14 cellular contexts compared by ENCODE assay signal in genomic region chr6:157908369-157909281, GRCh38.
DNase-seq lines count a peak whose midpoint lies in the region; ATAC-seq and TF ChIP-seq lines count a peak whose summit lies in the region.
"Had no signal": no experiment of that assay in that cellular context is flagged by ENCODE, and none has a peak within 500 bp of the region (broad histone marks: within the 10 kb centered on the region; RNA-seq: fewer than 3 reads in every experiment).

No MANE protein-coding gene starts in this region.

- H3K27me3 Mint-ChIP-seq in nephron progenitor cell (ENCODE audit: low read depth, poor library complexity) = no peaks in the 10 kb centered on the region
- H3K27me3 Mint-ChIP-seq: activated CD4-positive, alpha-beta memory T cell treated with anti-CD3 and anti-CD28 coated beads for 36 hours had no signal

- POLR2A ChIA-PET in SK-N-SH (lab: Yijun Ruan, JAX) = no interaction called here

- H3F3A ChIP-seq in SK-N-SH (replicated peaks; ENCODE audit: insufficient read depth) = peaks cover 32% of the 10 kb centered on the region

- peaks cover 70% of the 10 kb centered on the region for H3K36me3 Mint-ChIP-seq in nephron progenitor cell (ENCODE audit: low read depth)

- H4K20me1 ChIP-seq in SK-N-SH (ENCODE audit: insufficient read depth) = no peaks in the 10 kb centered on the region

- no peak for TF ChIP-seq CTCF in SK-N-SH (IDR thresholded peaks at IDR 0.05)
- TF ChIP-seq CTCF in nephron progenitor cell (IDR thresholded peaks at IDR 0.05) = no peak
- TF ChIP-seq CTCF in omental fat pad (IDR thresholded peaks at IDR 0.05) = no peak
- no peak for TF ChIP-seq CTCF in esophagus squamous epithelium (IDR thresholded peaks at IDR 0.05)

- peak overlapping the region; percentile 53 for H3K27ac Mint-ChIP-seq in nephron progenitor cell
- H3K27ac Mint-ChIP-seq: activated CD4-positive, alpha-beta memory T cell treated with anti-CD3 and anti-CD28 coated beads for 36 hours had no signal

- no peak overlapping the region for H3K4me2 ChIP-seq in SK-N-SH

- peaks cover 13 to 19% of the 10 kb centered on the region in 2 experiments; a peak in 3 of 4 replicates for H3K4me1 ChIP-seq in SK-N-SH (ENCODE audit: control insufficient read depth in 1 of 2, insufficient read depth in 2 of 2, low read depth in 1 of 2, low read length in 1 of 2)
- no peaks in the 10 kb centered on the region for H3K4me1 ChIP-seq in esophagus squamous epithelium

- H3K4me3 Mint-ChIP-seq in nephron progenitor cell = no peak overlapping the region
- H3K4me3 Mint-ChIP-seq: activated CD4-positive, alpha-beta memory T cell treated with anti-CD3 and anti-CD28 coated beads for 36 hours; brain had no signal

- 0 out of 2 replicates have a peak, but pooled peaks cover 7% of the 10 kb centered on the region for H3K79me2 ChIP-seq in SK-N-SH (ENCODE audit: insufficient read depth)

- WGBS in SK-N-SH (ENCODE audit: low lambda C conversion rate) = 91% methylated on average over 7 of the region's 7 CpGs
- WGBS in esophagus squamous epithelium, 2 donors = 58 to 92% methylated on average over 7 of the region's 7 CpGs

- H2AFZ ChIP-seq in SK-N-SH (ENCODE audit: low read depth) = no peak overlapping the region

- no peak for ATAC-seq in SK-N-SH treated with all-trans-retinoic acid at 6 μM for 48 hours
- ATAC-seq in GM21619 (IDR thresholded peaks at IDR 0.05; ENCODE audit: unreplicated experiment) = peak; percentile 54
- ATAC-seq in HG03565 (IDR thresholded peaks at IDR 0.05; ENCODE audit: unreplicated experiment) = peak; percentile 60
- no peak for ATAC-seq in omental fat pad (ENCODE audit: low FRiP score)
- no peak for ATAC-seq in HG03039 (IDR thresholded peaks at IDR 0.05; ENCODE audit: unreplicated experiment)

- H3K9me3 ChIP-seq in SK-N-SH (no peaks in the 10 kb centered on the region), esophagus squamous epithelium (no peaks in the 10 kb centered on the region)
- H3K9me3 ChIP-seq: upper lobe of left lung had no signal

- CTCF ChIA-PET in SK-N-SH (lab: Yijun Ruan, JAX) = interaction anchor here (0.6 kb wide), 1 partner anchor 117 kb away, joined by 3 read pairs; no protein-coding TSS in a partner anchor

- no peak for TF ChIP-seq RAD21 in SK-N-SH (IDR thresholded peaks at IDR 0.05; ENCODE audit: low read length)

- H3K4me1 Mint-ChIP-seq in nephron progenitor cell = peaks cover 4% of the 10 kb centered on the region

- H3K27ac ChIP-seq in SK-N-SH (ENCODE audit: low read depth in 2 of 2, low read length in 1 of 2) (no peak overlapping the region; a peak in 1 of 4 replicates), esophagus squamous epithelium (no peak overlapping the region)
- H3K27ac ChIP-seq: 22Rv1, upper lobe of left lung had no signal

- H3K36me3 ChIP-seq in SK-N-SH (replicated peaks in 1 of 2; ENCODE audit: control insufficient read depth in 1 of 2, insufficient read depth in 2 of 2, low read length in 1 of 2) (peaks cover 45 to 51% of the 10 kb centered on the region in 2 experiments), esophagus squamous epithelium (peaks cover 0 to 80% (median 5%) of the 10 kb centered on the region in 3 donors)

- DNase-seq in SK-N-SH = no peak
- DNase-seq in nephron progenitor cell = no peak
- no peak for DNase-seq in omental fat pad (ENCODE audit: low spot score)
- no peak for DNase-seq in esophagus squamous epithelium (lab: John Stamatoyannopoulos, UW)
- DNase-seq: activated CD4-positive, alpha-beta memory T cell treated with anti-CD3 and anti-CD28 coated beads for 36 hours; DMS79 treated with DMSO at 0.1 percent for 48 hours; kidney; upper lobe of left lung had no signal

- no peaks in the 10 kb centered on the region for H3K27me3 ChIP-seq in SK-N-SH (ENCODE audit: insufficient read depth)
- no peaks in the 10 kb centered on the region for H3K27me3 ChIP-seq in esophagus squamous epithelium
- H3K27me3 ChIP-seq: upper lobe of left lung had no signal

- H3K9ac ChIP-seq in SK-N-SH = no peak overlapping the region

- no peaks in the 10 kb centered on the region for H3K9me3 Mint-ChIP-seq in nephron progenitor cell
- H3K9me3 Mint-ChIP-seq: activated CD4-positive, alpha-beta memory T cell treated with anti-CD3 and anti-CD28 coated beads for 36 hours had no signal

- intact Hi-C loops in esophagus squamous epithelium (cut with DNase I) = no loop called here

- TF ChIP-seq EP300 in SK-N-SH (IDR thresholded peaks at IDR 0.05; ENCODE audit: borderline replicate concordance in 1 of 2, low read depth in 1 of 2, low read length in 1 of 2) = no peak

- H3K4me3 ChIP-seq in SK-N-SH (ENCODE audit: low read depth in 2 of 2, low read length in 1 of 2) (no peak overlapping the region), esophagus squamous epithelium (no peak overlapping the region)
- H3K4me3 ChIP-seq: upper lobe of left lung had no signal

- H3K9me2 ChIP-seq in SK-N-SH = no peaks in the 10 kb centered on the region

- TF ChIP-seq POLR2A in esophagus squamous epithelium (IDR thresholded peaks at IDR 0.05) = no peak

TF ChIP-seq in SK-N-SH treated with all-trans-retinoic acid at 6 μM for 48 hours, 23 proteins besides CTCF, POLR2A, EP300 and RAD21:
- peak; percentile 82 for TF ChIP-seq ISL1 (CRISPR knock-in tag; IDR thresholded peaks at IDR 0.05)
- TF ChIP-seq TSHZ2 (CRISPR knock-in tag; IDR thresholded peaks at IDR 0.05) = no peak
- TF ChIP-seq ZNF565 (CRISPR knock-in tag; conservative IDR thresholded peaks at IDR 0.05; ENCODE audit: low read depth) = no peak

TF ChIP-seq in SK-N-SH, 30 proteins besides CTCF, POLR2A, EP300 and RAD21:
- TF ChIP-seq GATA2 (CRISPR knock-in tag; IDR thresholded peaks at IDR 0.05) = no peak
- no peak for TF ChIP-seq MXI1 (IDR thresholded peaks at IDR 0.05; ENCODE audit: low read depth, low read length)
- no peak for TF ChIP-seq RFX5 (IDR thresholded peaks at IDR 0.05; ENCODE audit: low read length)
- no peak for TF ChIP-seq GABPA (IDR thresholded peaks at IDR 0.05; ENCODE audit: low read depth)
- no peak for TF ChIP-seq ELF1 (IDR thresholded peaks at IDR 0.05)
- TF ChIP-seq ZBTB33 (IDR thresholded peaks at IDR 0.05; ENCODE audit: borderline replicate concordance, low read depth) = no peak
- no peak for TF ChIP-seq TEAD4 (IDR thresholded peaks at IDR 0.05; ENCODE audit: borderline replicate concordance, insufficient read depth)
- no peak for TF ChIP-seq FOXM1 (IDR thresholded peaks at IDR 0.05; ENCODE audit: low read depth)
- TF ChIP-seq RXRA (IDR thresholded peaks at IDR 0.05; ENCODE audit: borderline replicate concordance, low read depth) = no peak
- no peak for TF ChIP-seq SIN3A (IDR thresholded peaks at IDR 0.05; ENCODE audit: borderline replicate concordance, low read depth, low read length)
- TF ChIP-seq USF2 (IDR thresholded peaks at IDR 0.05; ENCODE audit: borderline replicate concordance, low read depth, low read length) = no peak
- no peak for TF ChIP-seq FOSL2 (IDR thresholded peaks at IDR 0.05; ENCODE audit: borderline replicate concordance, low read depth)
- TF ChIP-seq PBX3 (IDR thresholded peaks at IDR 0.05) = no peak
- no peak for TF ChIP-seq NRF1 (IDR thresholded peaks at IDR 0.05; ENCODE audit: low read depth, low read length)
- no peak for TF ChIP-seq POLR2AphosphoS5 (IDR thresholded peaks at IDR 0.05; ENCODE audit: low read depth, low read length)
- no peak for TF ChIP-seq FOXJ3 (CRISPR knock-in tag; IDR thresholded peaks at IDR 0.05)
- no peak for TF ChIP-seq TAF1 (IDR thresholded peaks at IDR 0.05; ENCODE audit: borderline replicate concordance, low read depth, low read length)
- TF ChIP-seq MEF2A (IDR thresholded peaks at IDR 0.05; ENCODE audit: borderline replicate concordance, low read depth) = no peak
- no peak for TF ChIP-seq CHD2 (IDR thresholded peaks at IDR 0.05; ENCODE audit: low read length, partially characterized antibody)
TF ChIP-seq in SK-N-SH: peak in this region for 0.

Comparison
In these comparisons a context has a peak if more than half of its experiments do, and no peak if none do; other contexts are left out.
1. ATAC-seq: peak in GM21619 (single experiment) and HG03565 (single experiment); none in SK-N-SH treated with all-trans-retinoic acid at 6 μM for 48 hours (single experiment), omental fat pad (single experiment) and HG03039 (single experiment).